In the genomic region with DNA sequence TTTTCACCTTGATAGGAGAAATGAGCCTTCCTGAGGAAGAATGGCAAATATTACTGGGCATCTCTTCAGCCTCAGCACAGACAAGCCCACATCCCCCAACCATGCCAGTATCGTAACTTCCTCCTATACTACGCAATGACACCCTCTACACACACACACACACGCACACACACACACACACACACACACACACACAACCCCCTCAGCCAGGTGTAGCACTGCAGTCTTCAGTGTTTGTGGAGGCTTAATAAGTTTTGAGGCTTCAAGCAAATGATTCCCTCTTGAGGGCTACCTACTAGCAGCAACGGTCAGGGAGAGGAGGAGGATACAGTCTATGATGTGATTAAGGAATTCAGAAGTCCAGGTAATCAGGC, we compare ENCODE assay signal across 8 cellular contexts. TPM values are rescaled to one million over a fixed set of nuclear protein-coding genes. Genes with fewer than 3 reads are reported as not detected.
DNase-seq lines count a peak whose midpoint lies in the region; ATAC-seq, FAIRE-seq and TF ChIP-seq lines count a peak whose summit lies in the region.

No MANE protein-coding gene starts in this region.

- peaks cover 32% of the 10 kb centered on the region for H3K36me3 Mint-ChIP-seq in activated naive CD8-positive, alpha-beta T cell treated with anti-CD3 and anti-CD28 coated beads, Interleukin-2, amount 50 U/mL, for 24 hours (ENCODE audit: low read depth)
- peaks cover 84% of the 10 kb centered on the region for H3K36me3 Mint-ChIP-seq in stimulated activated effector memory CD8-positive, alpha-beta T cell treated with anti-CD3 and anti-CD28 coated beads, Interleukin-12 subunit alpha, Interleukin-12 subunit beta, amount 100 ng/mL, for 72 hours

- H3K4me1 ChIP-seq in PC-3 (ENCODE audit: insufficient read depth, low read length), result peaks cover 45% of the 10 kb centered on the region
- H3K4me1 ChIP-seq in kidney (ENCODE audit: control insufficient read depth in 1 of 2, insufficient read depth in 1 of 2, low read depth in 1 of 2, low read length in 2 of 2), result peaks cover 0 to 14% of the 10 kb centered on the region in 2 donors

- peak; percentile 65 for DNase-seq in GM13977 (ENCODE audit: low spot score)
- no peak for DNase-seq in PC-3
- peak; percentile 39 for DNase-seq in activated naive CD8-positive, alpha-beta T cell treated with anti-CD3 and anti-CD28 coated beads, Interleukin-2, amount 50 U/mL, for 24 hours
- DNase-seq in kidney, result no peak
- peak in 1 of 2 donors; percentile 59 for DNase-seq in stimulated activated effector memory CD8-positive, alpha-beta T cell treated with anti-CD3 and anti-CD28 coated beads, Interleukin-12 subunit alpha, Interleukin-12 subunit beta, amount 100 ng/mL, for 72 hours (ENCODE audit: low spot score in 2 of 2)
- no peak for DNase-seq in NCI-H2107 (lab: John Stamatoyannopoulos, UW)
- DNase-seq in DMS153 treated with DMSO at 0.1 percent for 48 hours (lab: John Stamatoyannopoulos, UW; ENCODE audit: unreplicated experiment), result no peak

- H3K27me3 Mint-ChIP-seq in activated naive CD8-positive, alpha-beta T cell treated with anti-CD3 and anti-CD28 coated beads, Interleukin-2, amount 50 U/mL, for 24 hours, result no peaks in the 10 kb centered on the region

- H3K27ac Mint-ChIP-seq in activated naive CD8-positive, alpha-beta T cell treated with anti-CD3 and anti-CD28 coated beads, Interleukin-2, amount 50 U/mL, for 24 hours, result peak overlapping the region; percentile 89
- H3K27ac Mint-ChIP-seq in stimulated activated effector memory CD8-positive, alpha-beta T cell treated with anti-CD3 and anti-CD28 coated beads, Interleukin-12 subunit alpha, Interleukin-12 subunit beta, amount 100 ng/mL, for 72 hours, result peak overlapping the region; percentile 99

- H3K9me2 ChIP-seq in PC-3 (replicated peaks; ENCODE audit: low read length), result no peaks in the 10 kb centered on the region

- H3K36me3 ChIP-seq in PC-3 (ENCODE audit: low read depth, low read length), result no peaks in the 10 kb centered on the region
- no peaks in the 10 kb centered on the region for H3K36me3 ChIP-seq in kidney (ENCODE audit: control insufficient read depth in 1 of 2, insufficient read depth in 2 of 2, low read length in 2 of 2)

- H3K4me1 Mint-ChIP-seq in activated naive CD8-positive, alpha-beta T cell treated with anti-CD3 and anti-CD28 coated beads, Interleukin-2, amount 50 U/mL, for 24 hours, result peaks cover 70% of the 10 kb centered on the region
- peaks cover 73% of the 10 kb centered on the region for H3K4me1 Mint-ChIP-seq in stimulated activated effector memory CD8-positive, alpha-beta T cell treated with anti-CD3 and anti-CD28 coated beads, Interleukin-12 subunit alpha, Interleukin-12 subunit beta, amount 100 ng/mL, for 72 hours

- no peaks in the 10 kb centered on the region for H3K9me3 Mint-ChIP-seq in activated naive CD8-positive, alpha-beta T cell treated with anti-CD3 and anti-CD28 coated beads, Interleukin-2, amount 50 U/mL, for 24 hours
- no peaks in the 10 kb centered on the region for H3K9me3 Mint-ChIP-seq in stimulated activated effector memory CD8-positive, alpha-beta T cell treated with anti-CD3 and anti-CD28 coated beads, Interleukin-12 subunit alpha, Interleukin-12 subunit beta, amount 100 ng/mL, for 72 hours

- H3K4me2 ChIP-seq in PC-3 (ENCODE audit: low read length), result peak overlapping the region; percentile 95

- ATAC-seq in PC-3, result peak; percentile 17
- ATAC-seq in activated naive CD8-positive, alpha-beta T cell treated with anti-CD3 and anti-CD28 coated beads, Interleukin-2, amount 50 U/mL, for 24 hours, result no peak
- peak; percentile 9 for ATAC-seq in stimulated activated effector memory CD8-positive, alpha-beta T cell treated with anti-CD3 and anti-CD28 coated beads, Interleukin-12 subunit alpha, Interleukin-12 subunit beta, amount 100 ng/mL, for 72 hours
- ATAC-seq in HG03378 (IDR thresholded peaks at IDR 0.05; ENCODE audit: unreplicated experiment), result no peak

- H3K4me3 ChIP-seq in PC-3 (ENCODE audit: low read length) (peak overlapping the region; percentile 82), kidney (ENCODE audit: low read length in 2 of 2) (peak overlapping the region; percentile 62 to 71)

- peak overlapping the region; percentile 94 for H2AFZ ChIP-seq in PC-3 (ENCODE audit: low read length)

- CTCF ChIA-PET in PC-3 (lab: Charles Lee), result no interaction called here

- intact Hi-C loops in PC-3 (cut with micrococcal nuclease), result loop anchor here (2.0 kb wide), 1 partner anchor 116 kb away; the partner anchor contains the start of gene SARNP
- intact Hi-C loops in kidney (cut with DNase I), result no loop called here

- TF ChIP-seq CTCF in GM13977 (IDR thresholded peaks at IDR 0.05; ENCODE audit: extremely low read depth, insufficient read depth, missing control alignments), result no peak
- TF ChIP-seq CTCF in PC-3 (conservative IDR thresholded peaks at IDR 0.05; ENCODE audit: low read depth, low read length), result no peak
- no peak for TF ChIP-seq CTCF in kidney (IDR thresholded peaks at IDR 0.05; ENCODE audit: borderline replicate concordance, extremely low read depth, insufficient read depth)

- no peak for FAIRE-seq in kidney (lab: Jason Lieb, UNC)

- H3K4me3 Mint-ChIP-seq in activated naive CD8-positive, alpha-beta T cell treated with anti-CD3 and anti-CD28 coated beads, Interleukin-2, amount 50 U/mL, for 24 hours, result peak overlapping the region; percentile 93
- peak overlapping the region; percentile 100 for H3K4me3 Mint-ChIP-seq in stimulated activated effector memory CD8-positive, alpha-beta T cell treated with anti-CD3 and anti-CD28 coated beads, Interleukin-12 subunit alpha, Interleukin-12 subunit beta, amount 100 ng/mL, for 72 hours

- H3K9me3 ChIP-seq in PC-3 (ENCODE audit: low read length) (no peaks in the 10 kb centered on the region), kidney (ENCODE audit: control insufficient read depth in 1 of 2, low read length in 2 of 2) (no peaks in the 10 kb centered on the region)

- in situ Hi-C loops in GM13977 (cut with MboI; ENCODE audit: low pct_unique_long_range_greater_than_20kb, low sequenced_read_pairs, unreplicated experiment), result no loop called here

- H3K27ac ChIP-seq in PC-3 (ENCODE audit: low read length) (peak overlapping the region; percentile 56), kidney (ENCODE audit: low read depth in 2 of 2, low read length in 2 of 2) (no peak overlapping the region)

- H4K20me1 ChIP-seq in PC-3 (ENCODE audit: low read length), result no peaks in the 10 kb centered on the region

- H3K9ac ChIP-seq in PC-3 (ENCODE audit: low read length) (peak overlapping the region; percentile 70), kidney (ENCODE audit: low read length in 2 of 2) (peak overlapping the region; percentile 26 to 42)

- TSS peak; percentile 38 for BruUV-seq in PC-3 (replicated peaks; lab: Mats Ljungman, UMichigan)

- POLR2A ChIA-PET in PC-3 (lab: Charles Lee; ENCODE audit: unreplicated experiment), result no interaction called here

- no peaks in the 10 kb centered on the region for H3F3A ChIP-seq in PC-3 (ENCODE audit: low read length, unreplicated experiment)

- no peaks in the 10 kb centered on the region; the same call in none of the 2 replicates for H3K79me2 ChIP-seq in PC-3 (ENCODE audit: low read length)

- H3K27me3 ChIP-seq in PC-3 (ENCODE audit: low read length), result no peaks in the 10 kb centered on the region

RNA-seq across cellular contexts. Expression of gene DGKA, which starts 1.6 kb away (rescaled TPM):
- total RNA-seq in PC-3 (2014; rRNA removed), result 27.2 and 41.5 TPM in 2 replicates
- 68.2 TPM for total RNA-seq in kidney
- polyA plus RNA-seq in kidney (ENCODE audit: insufficient read depth, low read depth, low replicate concordance), result 13.2 TPM

RNA-seq across cellular contexts. Expression of gene PYM1, which starts 4.8 kb away (rescaled TPM):
- total RNA-seq in PC-3 (2014; rRNA removed), result 39.0 and 42.9 TPM in 2 replicates
- total RNA-seq in kidney, result 29.0 TPM
- 39.7 TPM for polyA plus RNA-seq in kidney (ENCODE audit: insufficient read depth, low read depth, low replicate concordance)

RNA-seq across cellular contexts. Expression of gene PMEL, which starts 33.3 kb away (rescaled TPM):
- total RNA-seq in PC-3 (2014; rRNA removed) (0.35 and 2.0 TPM in 2 replicates), kidney (1.7 TPM)
- polyA plus RNA-seq in kidney (ENCODE audit: insufficient read depth, low read depth, low replicate concordance), result 3.5 TPM

RNA-seq across cellular contexts. Expression of gene CDK2, which starts 34.1 kb away (rescaled TPM):
- 63.0 and 68.2 TPM in 2 replicates for total RNA-seq in PC-3 (2014; rRNA removed)
- total RNA-seq in kidney, result 23.2 TPM
- 7.6 TPM for polyA plus RNA-seq in kidney (ENCODE audit: insufficient read depth, low read depth, low replicate concordance)

RNA-seq across cellular contexts. Expression of gene RAB5B, which starts 41.3 kb away (rescaled TPM):
- total RNA-seq in PC-3 (2014; rRNA removed), result 48.8 and 50.6 TPM in 2 replicates
- 112 TPM for total RNA-seq in kidney
- 72.5 TPM for polyA plus RNA-seq in kidney (ENCODE audit: insufficient read depth, low read depth, low replicate concordance)

Comparison
In these comparisons a context has a peak if more than half of its experiments do, and no peak if none do; other contexts are left out.
1. DNase-seq: peak in GM13977 (single experiment) and activated naive CD8-positive, alpha-beta T cell treated with anti-CD3 and anti-CD28 coated beads, Interleukin-2, amount 50 U/mL, for 24 hours (single experiment); none in PC-3 (single experiment), kidney (single experiment), NCI-H2107 (single experiment) and DMS153 treated with DMSO at 0.1 percent for 48 hours (single experiment).
2. ATAC-seq: peak in PC-3 (single experiment) and stimulated activated effector memory CD8-positive, alpha-beta T cell treated with anti-CD3 and anti-CD28 coated beads, Interleukin-12 subunit alpha, Interleukin-12 subunit beta, amount 100 ng/mL, for 72 hours (single experiment); none in activated naive CD8-positive, alpha-beta T cell treated with anti-CD3 and anti-CD28 coated beads, Interleukin-2, amount 50 U/mL, for 24 hours (single experiment) and HG03378 (single experiment).